ENCODE assay signal across 3 cellular contexts in the genomic region with DNA sequence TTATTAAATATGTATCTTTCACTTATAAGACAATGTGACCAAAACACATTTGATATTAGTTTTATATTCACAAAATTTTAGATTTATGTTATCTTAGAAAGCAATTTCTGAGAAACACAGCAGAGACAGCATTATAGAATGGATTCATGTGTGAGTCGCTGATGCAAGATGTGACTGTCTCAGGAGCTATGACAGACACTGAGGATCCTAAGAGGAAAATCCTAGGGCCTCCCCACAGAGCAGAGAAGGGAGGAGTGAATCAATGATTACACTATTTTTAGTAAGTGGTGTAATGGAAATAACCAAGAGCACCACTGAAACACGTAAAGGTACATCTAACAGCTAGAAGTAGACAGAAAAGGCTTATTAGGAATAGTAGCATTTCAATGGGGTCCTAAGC.
TF ChIP-seq lines count a peak whose summit lies in the region.

No MANE protein-coding gene starts in this region.

TF ChIP-seq in IMR-90, 13 proteins besides CTCF, POLR2A, EP300 and RAD21:
- TF ChIP-seq MXI1 (IDR thresholded peaks at IDR 0.05; ENCODE audit: borderline replicate concordance, low read depth, low read length) = no peak
- TF ChIP-seq CEBPB (IDR thresholded peaks at IDR 0.05; ENCODE audit: low read depth, low read length) = peak; percentile 22; the same call in 1 of the 2 replicates
- no peak for TF ChIP-seq SMC3 (IDR thresholded peaks at IDR 0.05; ENCODE audit: low read depth, low read length)
- TF ChIP-seq, protein P1, sequence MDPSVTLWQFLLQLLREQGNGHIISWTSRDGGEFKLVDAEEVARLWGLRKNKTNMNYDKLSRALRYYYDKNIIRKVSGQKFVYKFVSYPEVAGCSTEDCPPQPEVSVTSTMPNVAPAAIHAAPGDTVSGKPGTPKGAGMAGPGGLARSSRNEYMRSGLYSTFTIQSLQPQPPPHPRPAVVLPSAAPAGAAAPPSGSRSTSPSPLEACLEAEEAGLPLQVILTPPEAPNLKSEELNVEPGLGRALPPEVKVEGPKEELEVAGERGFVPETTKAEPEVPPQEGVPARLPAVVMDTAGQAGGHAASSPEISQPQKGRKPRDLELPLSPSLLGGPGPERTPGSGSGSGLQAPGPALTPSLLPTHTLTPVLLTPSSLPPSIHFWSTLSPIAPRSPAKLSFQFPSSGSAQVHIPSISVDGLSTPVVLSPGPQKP (IDR thresholded peaks at IDR 0.05; ENCODE audit: borderline replicate concordance, low read depth, low read length) = no peak

TF ChIP-seq in H1, 55 proteins besides CTCF, POLR2A, EP300 and RAD21:
- TF ChIP-seq, protein P2, sequence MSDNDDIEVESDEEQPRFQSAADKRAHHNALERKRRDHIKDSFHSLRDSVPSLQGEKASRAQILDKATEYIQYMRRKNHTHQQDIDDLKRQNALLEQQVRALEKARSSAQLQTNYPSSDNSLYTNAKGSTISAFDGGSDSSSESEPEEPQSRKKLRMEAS (IDR thresholded peaks at IDR 0.05) = no peak
- TF ChIP-seq GABPA (IDR thresholded peaks at IDR 0.05; ENCODE audit: borderline replicate concordance, insufficient read depth, low read length) (no peak), NANOG (IDR thresholded peaks at IDR 0.05; ENCODE audit: insufficient read depth, low read depth, low read length, poor library complexity, severe bottlenecking) (no peak)

TF ChIP-seq in neural cell, 6 proteins besides CTCF, POLR2A, EP300 and RAD21:
- TF ChIP-seq, protein P3, sequence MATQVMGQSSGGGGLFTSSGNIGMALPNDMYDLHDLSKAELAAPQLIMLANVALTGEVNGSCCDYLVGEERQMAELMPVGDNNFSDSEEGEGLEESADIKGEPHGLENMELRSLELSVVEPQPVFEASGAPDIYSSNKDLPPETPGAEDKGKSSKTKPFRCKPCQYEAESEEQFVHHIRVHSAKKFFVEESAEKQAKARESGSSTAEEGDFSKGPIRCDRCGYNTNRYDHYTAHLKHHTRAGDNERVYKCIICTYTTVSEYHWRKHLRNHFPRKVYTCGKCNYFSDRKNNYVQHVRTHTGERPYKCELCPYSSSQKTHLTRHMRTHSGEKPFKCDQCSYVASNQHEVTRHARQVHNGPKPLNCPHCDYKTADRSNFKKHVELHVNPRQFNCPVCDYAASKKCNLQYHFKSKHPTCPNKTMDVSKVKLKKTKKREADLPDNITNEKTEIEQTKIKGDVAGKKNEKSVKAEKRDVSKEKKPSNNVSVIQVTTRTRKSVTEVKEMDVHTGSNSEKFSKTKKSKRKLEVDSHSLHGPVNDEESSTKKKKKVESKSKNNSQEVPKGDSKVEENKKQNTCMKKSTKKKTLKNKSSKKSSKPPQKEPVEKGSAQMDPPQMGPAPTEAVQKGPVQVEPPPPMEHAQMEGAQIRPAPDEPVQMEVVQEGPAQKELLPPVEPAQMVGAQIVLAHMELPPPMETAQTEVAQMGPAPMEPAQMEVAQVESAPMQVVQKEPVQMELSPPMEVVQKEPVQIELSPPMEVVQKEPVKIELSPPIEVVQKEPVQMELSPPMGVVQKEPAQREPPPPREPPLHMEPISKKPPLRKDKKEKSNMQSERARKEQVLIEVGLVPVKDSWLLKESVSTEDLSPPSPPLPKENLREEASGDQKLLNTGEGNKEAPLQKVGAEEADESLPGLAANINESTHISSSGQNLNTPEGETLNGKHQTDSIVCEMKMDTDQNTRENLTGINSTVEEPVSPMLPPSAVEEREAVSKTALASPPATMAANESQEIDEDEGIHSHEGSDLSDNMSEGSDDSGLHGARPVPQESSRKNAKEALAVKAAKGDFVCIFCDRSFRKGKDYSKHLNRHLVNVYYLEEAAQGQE (IDR thresholded peaks at IDR 0.05; ENCODE audit: borderline replicate concordance) = no peak
- TF ChIP-seq POLR2AphosphoS5 (IDR thresholded peaks at IDR 0.05) (peak; percentile 17), SMC3 (conservative IDR thresholded peaks at IDR 0.05; ENCODE audit: poor library complexity) (no peak), EZH2 (IDR thresholded peaks at IDR 0.05; ENCODE audit: borderline replicate concordance, insufficient read depth, low read length, poor library complexity, severe bottlenecking) (no peak), TAF1 (IDR thresholded peaks at IDR 0.05; ENCODE audit: low read depth) (no peak), MXI1 (conservative IDR thresholded peaks at IDR 0.05; ENCODE audit: poor library complexity, severe bottlenecking) (no peak)
